8 cellular contexts compared by ENCODE assay signal in the genomic region with DNA sequence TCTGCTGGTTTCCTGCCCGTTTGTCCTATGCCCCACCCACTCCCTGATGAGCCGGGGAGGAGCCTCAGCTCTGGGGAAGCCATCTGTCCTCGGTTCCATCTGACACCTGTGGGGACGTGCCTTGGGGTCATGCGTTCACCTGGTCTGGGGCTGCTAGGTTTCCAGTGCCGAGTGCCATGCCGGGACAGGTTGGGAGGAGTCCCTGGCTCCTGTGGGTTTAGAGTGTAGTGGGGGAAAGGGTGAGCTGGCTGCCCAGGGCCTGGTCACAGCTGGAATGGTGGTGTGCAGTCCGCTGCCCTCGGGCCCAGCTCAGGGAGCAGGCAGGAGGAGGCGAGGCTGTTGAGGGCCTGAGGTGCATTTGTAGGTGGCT. TPM values are rescaled to one million over a fixed set of nuclear protein-coding genes. Genes with fewer than 3 reads are reported as not detected.
DNase-seq lines count a peak whose midpoint lies in the region; ATAC-seq and TF ChIP-seq lines count a peak whose summit lies in the region.

No MANE protein-coding gene starts in this region.

- peaks cover 0 to 4% of the 10 kb centered on the region in 2 donors for H3K27me3 Mint-ChIP-seq in CD8-positive, alpha-beta memory T cell
- H3K27me3 Mint-ChIP-seq in activated T-cell treated with anti-CD3 and anti-CD28 coated beads, Interleukin-2, amount 50 U/mL, for 72 hours (ENCODE audit: low read depth) = no peaks in the 10 kb centered on the region

- H3K36me3 Mint-ChIP-seq in CD8-positive, alpha-beta memory T cell = peaks cover 0 to 11% (median 3%) of the 10 kb centered on the region in 3 donors
- H3K36me3 Mint-ChIP-seq in activated T-cell treated with anti-CD3 and anti-CD28 coated beads, Interleukin-2, amount 50 U/mL, for 72 hours (ENCODE audit: insufficient read depth in 2 of 2) = peaks cover 0 to 4% of the 10 kb centered on the region in 2 donors

- H3K9me3 ChIP-seq in CD8-positive, alpha-beta memory T cell (ENCODE audit: low read length) = no peaks in the 10 kb centered on the region
- H3K9me3 ChIP-seq in left ventricle myocardium inferior (replicated peaks) (no peaks in the 10 kb centered on the region), skeletal muscle satellite cell (replicated peaks; ENCODE audit: low read length) (no peaks in the 10 kb centered on the region)

- TF ChIP-seq CTCF in left ventricle myocardium inferior (IDR thresholded peaks at IDR 0.05; ENCODE audit: borderline replicate concordance) = no peak

- H3K27ac ChIP-seq in CD8-positive, alpha-beta memory T cell (ENCODE audit: low read depth, low read length) = peak overlapping the region; percentile 41
- peak overlapping the region; percentile 88 for H3K27ac ChIP-seq in left ventricle myocardium inferior (replicated peaks)

- peak overlapping the region in 5 of 8 donors; percentile 9 to 91 (median 71) for H3K27ac Mint-ChIP-seq in CD8-positive, alpha-beta memory T cell
- H3K27ac Mint-ChIP-seq in activated T-cell treated with anti-CD3 and anti-CD28 coated beads, Interleukin-2, amount 50 U/mL, for 72 hours = peak overlapping the region; percentile 12

- H3K4me1 Mint-ChIP-seq in CD8-positive, alpha-beta memory T cell = peaks cover 34 to 58% (median 38%) of the 10 kb centered on the region in 3 donors
- H3K4me1 Mint-ChIP-seq in activated T-cell treated with anti-CD3 and anti-CD28 coated beads, Interleukin-2, amount 50 U/mL, for 72 hours (ENCODE audit: low read depth) = peaks cover 56% of the 10 kb centered on the region

- H3K4me3 Mint-ChIP-seq in CD8-positive, alpha-beta memory T cell = peak overlapping the region; percentile 30 to 95 (median 89)
- peak overlapping the region; percentile 97 for H3K4me3 Mint-ChIP-seq in activated T-cell treated with anti-CD3 and anti-CD28 coated beads, Interleukin-2, amount 50 U/mL, for 72 hours

- H3K4me2 ChIP-seq in skeletal muscle satellite cell (ENCODE audit: low read length) = peak overlapping the region; percentile 96

- POLR2A ChIA-PET in CD8-positive, alpha-beta memory T cell (lab: Charles Lee) = interaction anchor here (6.1 kb wide), 1 partner anchor 56 kb away, joined by 128 read pairs; no protein-coding TSS in a partner anchor

- intact Hi-C loops in left ventricle myocardium inferior (cut with micrococcal nuclease) = no loop called here

- H3K4me1 ChIP-seq in CD8-positive, alpha-beta memory T cell (ENCODE audit: insufficient read depth, low read length) = peaks cover 27% of the 10 kb centered on the region
- H3K4me1 ChIP-seq in left ventricle myocardium inferior (peaks cover 73% of the 10 kb centered on the region), skeletal muscle satellite cell (ENCODE audit: control insufficient read depth, insufficient read depth, low read length) (peaks cover 48% of the 10 kb centered on the region)

- no peaks in the 10 kb centered on the region for H3K9me3 Mint-ChIP-seq in CD8-positive, alpha-beta memory T cell
- H3K9me3 Mint-ChIP-seq in activated T-cell treated with anti-CD3 and anti-CD28 coated beads, Interleukin-2, amount 50 U/mL, for 72 hours = no peaks in the 10 kb centered on the region

- CTCF ChIA-PET in CD8-positive, alpha-beta memory T cell (lab: Charles Lee) = interaction anchor here (0.9 to 5.6 kb wide), 3 partner anchors 57 to 180 kb away, joined by 3 to 52 read pairs (median 4); partner anchors contain the start of gene FEM1A

- H3K9ac ChIP-seq in skeletal muscle satellite cell (ENCODE audit: low read depth, low read length) = peak overlapping the region; percentile 83

- H3K4me3 ChIP-seq in CD8-positive, alpha-beta memory T cell (ENCODE audit: low read length) = peak overlapping the region; percentile 39
- peak overlapping the region; percentile 73 for H3K4me3 ChIP-seq in Jurkat, Clone E6-1 (ENCODE audit: low read length)
- H3K4me3 ChIP-seq in left ventricle myocardium inferior (peak overlapping the region; percentile 79), skeletal muscle satellite cell (ENCODE audit: low read length) (peak overlapping the region; percentile 78)

- H3K36me3 ChIP-seq in CD8-positive, alpha-beta memory T cell (ENCODE audit: insufficient read depth, low read length) = no peaks in the 10 kb centered on the region
- H3K36me3 ChIP-seq in left ventricle myocardium inferior = no peaks in the 10 kb centered on the region
- H3K36me3 ChIP-seq in skeletal muscle satellite cell (ENCODE audit: insufficient read depth, low read length) = no peaks in the 10 kb centered on the region

- no peaks in the 10 kb centered on the region for H3K27me3 ChIP-seq in CD8-positive, alpha-beta memory T cell (ENCODE audit: insufficient read depth, low read length, poor library complexity, severe bottlenecking)
- H3K27me3 ChIP-seq in left ventricle myocardium inferior (ENCODE audit: low read depth) (no peaks in the 10 kb centered on the region), skeletal muscle satellite cell (ENCODE audit: control insufficient read depth, insufficient read depth, low read length) (no peaks in the 10 kb centered on the region)

- no peak for ATAC-seq in activated T-cell treated with anti-CD3 and anti-CD28 coated beads, Interleukin-2, amount 50 U/mL, for 72 hours (replicated peaks in 1 of 2)
- ATAC-seq in GM19397 (IDR thresholded peaks at IDR 0.05; ENCODE audit: unreplicated experiment) (no peak), HG03460 (IDR thresholded peaks at IDR 0.05; ENCODE audit: unreplicated experiment) (no peak)

- DNase-seq in CD8-positive, alpha-beta memory T cell = peak in 1 of 5 donors; percentile 26
- peak; percentile 34 for DNase-seq in Jurkat, Clone E6-1 (ENCODE audit: low read depth, low spot score)
- peak; percentile 23 to 40 for DNase-seq in activated T-cell treated with anti-CD3 and anti-CD28 coated beads, Interleukin-2, amount 50 U/mL, for 72 hours
- DNase-seq in left ventricle myocardium inferior = no peak
- DNase-seq in NK-92 treated with Interleukin-12 subunit alpha and Interleukin-12 subunit beta, amount 100 ng/mL, for 24 hours (lab: John Stamatoyannopoulos, UW) = no peak

RNA-seq across cellular contexts. Expression of gene KDM4B, which starts 2.5 kb away (rescaled TPM):
- 10 to 100 TPM; 14.6 to 16.0 TPM for total RNA-seq in CD8-positive, alpha-beta memory T cell
- 14.6 TPM for polyA plus RNA-seq in CD8-positive, alpha-beta memory T cell
- 21.5 TPM for polyA plus RNA-seq in Jurkat, Clone E6-1 (2012; ENCODE audit: insufficient read depth, insufficient read length)
- 10 to 100 TPM; 31.3 to 37.1 TPM for total RNA-seq in activated T-cell treated with anti-CD3 and anti-CD28 coated beads, Interleukin-2, amount 50 U/mL, for 72 hours
- total RNA-seq in left ventricle myocardium inferior = 34.1 TPM
- 18.0 and 18.8 TPM in 2 replicates for total RNA-seq in skeletal muscle satellite cell (2012; rRNA removed)

Comparison
In these comparisons a context has a peak if more than half of its experiments do, and no peak if none do; other contexts are left out.
1. DNase-seq: peak in Jurkat, Clone E6-1 (single experiment) and activated T-cell treated with anti-CD3 and anti-CD28 coated beads, Interleukin-2, amount 50 U/mL, for 72 hours (2 of 2); none in left ventricle myocardium inferior (single experiment) and NK-92 treated with Interleukin-12 subunit alpha and Interleukin-12 subunit beta, amount 100 ng/mL, for 24 hours (single experiment).
2. Peak in every context shown above with its lines, with median percentiles within 50 percentile points of each other: H3K4me3 ChIP-seq.